In the genomic region with DNA sequence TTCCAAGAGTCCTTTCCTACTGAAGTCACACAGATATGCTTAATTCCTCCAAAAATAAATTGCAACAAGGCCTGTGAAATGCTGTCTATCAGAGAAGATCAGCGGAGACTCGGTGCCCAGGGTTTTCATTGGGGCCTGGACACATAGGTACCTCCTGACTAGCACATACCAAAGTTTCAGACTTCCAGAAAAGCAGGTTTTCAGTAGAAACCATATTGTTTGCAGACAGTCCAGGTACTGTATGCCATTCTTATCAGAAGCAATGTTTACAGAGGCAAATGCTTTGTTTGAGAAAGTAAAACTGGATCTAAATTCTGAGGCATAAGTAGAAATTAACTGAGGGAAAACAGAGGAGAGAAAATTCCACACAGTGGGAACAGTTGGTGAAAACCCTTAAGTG, we compare ENCODE assay signal across 28 cellular contexts. TPM values are rescaled to one million over a fixed set of nuclear protein-coding genes. Genes with fewer than 3 reads are reported as not detected.
"Had no signal": no experiment of that assay in that cellular context is flagged by ENCODE, and none has a peak within 500 bp of the region (broad histone marks: within the 10 kb centered on the region; RNA-seq: fewer than 3 reads in every experiment).

No MANE protein-coding gene starts in this region.

- H3K27me3 Mint-ChIP-seq: activated CD4-positive, alpha-beta memory T cell treated with anti-CD3 and anti-CD28 coated beads, Interleukin-2, amount 10 ng/mL, durations not matched to agents 7 days and 5 days; activated CD4-positive, alpha-beta T cell treated with anti-CD3 and anti-CD28 coated beads, Interleukin-2, amount 10 ng/mL, durations not matched to agents 7 days and 5 days; activated naive CD4-positive, alpha-beta T cell treated with anti-CD3 and anti-CD28 coated beads, Interleukin-2, amount 10 ng/mL, durations not matched to agents 7 days and 5 days; activated naive CD8-positive, alpha-beta T cell treated with anti-CD3 and anti-CD28 coated beads, Interleukin-2, amount 10 ng/mL, durations not matched to agents 7 days and 5 days; activated T-cell treated with anti-CD3 and anti-CD28 coated beads, Interleukin-2, amount 50 U/mL, for 24 hours; effector memory CD8-positive, alpha-beta T cell had no signal

- H3K27ac ChIP-seq: brain microvascular endothelial cell, epithelial cell of prostate, esophagus squamous epithelium, gastroesophageal sphincter, heart right ventricle had no signal

- H3K27me3 ChIP-seq: brain microvascular endothelial cell, esophagus squamous epithelium, gastroesophageal sphincter, heart right ventricle had no signal

- H3K4me1 Mint-ChIP-seq: activated CD4-positive, alpha-beta memory T cell treated with anti-CD3 and anti-CD28 coated beads, Interleukin-2, amount 10 ng/mL, durations not matched to agents 7 days and 5 days; activated CD4-positive, alpha-beta T cell treated with anti-CD3 and anti-CD28 coated beads, Interleukin-2, amount 10 ng/mL, durations not matched to agents 7 days and 5 days; activated naive CD4-positive, alpha-beta T cell treated with anti-CD3 and anti-CD28 coated beads, Interleukin-2, amount 10 ng/mL, durations not matched to agents 7 days and 5 days; WTC11 had no signal

- DNase-seq: activated CD4-positive, alpha-beta memory T cell treated with anti-CD3 and anti-CD28 coated beads, Interleukin-2, amount 10 ng/mL, durations not matched to agents 7 days and 5 days; activated CD4-positive, alpha-beta T cell treated with anti-CD3 and anti-CD28 coated beads for 1 hour; activated CD4-positive, alpha-beta T cell treated with anti-CD3 and anti-CD28 coated beads for 4 hours; activated CD4-positive, alpha-beta T cell treated with anti-CD3 and anti-CD28 coated beads, Interleukin-2, amount 10 ng/mL, durations not matched to agents 7 days and 5 days; activated CD4-positive, alpha-beta T cell treated with anti-CD3 and anti-CD28 coated beads, Interleukin-2, amount 50 U/mL, for 4 hours; activated CD8-positive, alpha-beta memory T cell treated with anti-CD3 and anti-CD28 coated beads, Interleukin-2, amount 50 U/mL, for 48 hours; activated gamma-delta T cell; activated naive CD4-positive, alpha-beta T cell; activated naive CD4-positive, alpha-beta T cell treated with anti-CD3 and anti-CD28 coated beads, Interleukin-2, amount 10 ng/mL, durations not matched to agents 7 days and 5 days; activated naive CD8-positive, alpha-beta T cell treated with anti-CD3 and anti-CD28 coated beads, Interleukin-2, amount 10 ng/mL, durations not matched to agents 7 days and 5 days; activated T-cell treated with anti-CD3 and anti-CD28 coated beads for 4 hours; activated T-cell treated with anti-CD3 and anti-CD28 coated beads, Interleukin-2, amount 50 U/mL, for 24 hours; activated T-cell treated with anti-CD3 and anti-CD28 coated beads, Interleukin-2, amount 50 U/mL, for 72 hours; brain microvascular endothelial cell; caudate nucleus; cortex of kidney; dermis blood vessel endothelial cell; effector CD4-positive, alpha-beta T cell; effector memory CD8-positive, alpha-beta T cell; esophagus squamous epithelium; foreskin melanocyte; heart right ventricle; T-helper 2 cell had no signal

- H3K27ac Mint-ChIP-seq: activated CD4-positive, alpha-beta memory T cell treated with anti-CD3 and anti-CD28 coated beads, Interleukin-2, amount 10 ng/mL, durations not matched to agents 7 days and 5 days; activated CD4-positive, alpha-beta T cell treated with anti-CD3 and anti-CD28 coated beads, Interleukin-2, amount 10 ng/mL, durations not matched to agents 7 days and 5 days; activated naive CD4-positive, alpha-beta T cell treated with anti-CD3 and anti-CD28 coated beads, Interleukin-2, amount 10 ng/mL, durations not matched to agents 7 days and 5 days; activated naive CD4-positive, alpha-beta T cell treated with anti-CD3 and anti-CD28 coated beads, Interleukin-2, amount 50 U/mL, for 72 hours; activated naive CD8-positive, alpha-beta T cell treated with anti-CD3 and anti-CD28 coated beads, Interleukin-2, amount 10 ng/mL, durations not matched to agents 7 days and 5 days; activated T-cell treated with anti-CD3 and anti-CD28 coated beads, Interleukin-2, amount 50 U/mL, for 24 hours; activated T-cell treated with anti-CD3 and anti-CD28 coated beads, Interleukin-2, amount 50 U/mL, for 72 hours; effector memory CD8-positive, alpha-beta T cell; WTC11 had no signal

- H3K4me1 ChIP-seq: esophagus squamous epithelium, gastroesophageal sphincter, heart right ventricle had no signal

- H3K4me3 ChIP-seq: esophagus squamous epithelium, gastroesophageal sphincter, heart right ventricle had no signal

- ATAC-seq: activated naive CD4-positive, alpha-beta T cell treated with anti-CD3 and anti-CD28 coated beads, Interleukin-2, amount 50 U/mL, for 72 hours; activated T-cell treated with anti-CD3 and anti-CD28 coated beads, Interleukin-2, amount 50 U/mL, for 72 hours; effector memory CD8-positive, alpha-beta T cell; gastroesophageal sphincter; heart right ventricle; WTC11 had no signal

- H3K4me3 Mint-ChIP-seq: activated CD4-positive, alpha-beta memory T cell treated with anti-CD3 and anti-CD28 coated beads, Interleukin-2, amount 10 ng/mL, durations not matched to agents 7 days and 5 days; activated CD4-positive, alpha-beta T cell treated with anti-CD3 and anti-CD28 coated beads, Interleukin-2, amount 10 ng/mL, durations not matched to agents 7 days and 5 days; activated naive CD4-positive, alpha-beta T cell treated with anti-CD3 and anti-CD28 coated beads, Interleukin-2, amount 10 ng/mL, durations not matched to agents 7 days and 5 days; activated naive CD8-positive, alpha-beta T cell treated with anti-CD3 and anti-CD28 coated beads, Interleukin-2, amount 10 ng/mL, durations not matched to agents 7 days and 5 days; activated T-cell treated with anti-CD3 and anti-CD28 coated beads, Interleukin-2, amount 50 U/mL, for 24 hours; activated T-cell treated with anti-CD3 and anti-CD28 coated beads, Interleukin-2, amount 50 U/mL, for 72 hours; effector memory CD8-positive, alpha-beta T cell; WTC11 had no signal

RNA-seq across cellular contexts. Expression of a gene that starts 34.0 kb away (rescaled TPM):
- total RNA-seq: T-helper 1 cell treated with Interleukin-12 subunit alpha and Interleukin-12 subunit beta and Interleukin-4 antibody, amounts not matched to agents 30 ng/mL and 1 ng/mL, for 36 hours had no signal
